In genomic region chr7:26073041-26073440, GRCh38 we compare ENCODE assay signal across 30 cellular contexts.
DNase-seq lines count a peak whose midpoint lies in the region; ATAC-seq, FAIRE-seq and TF ChIP-seq lines count a peak whose summit lies in the region.
"Had no signal": no experiment of that assay in that cellular context is flagged by ENCODE, and none has a peak within 500 bp of the region (broad histone marks: within the 10 kb centered on the region; RNA-seq: fewer than 3 reads in every experiment).

No MANE protein-coding gene starts in this region.

- no peak overlapping the region for H3K9ac ChIP-seq in HepG2 (ENCODE audit: insufficient read depth, low read depth, low read length)
- no peak overlapping the region for H3K9ac ChIP-seq in kidney (ENCODE audit: low read length in 2 of 2)

- CTCF ChIA-PET in HepG2 (lab: Yijun Ruan, JAX; ENCODE audit: low intra/inter-chr PET ratio, low total read pairs) = no interaction called here

- H2AFZ ChIP-seq in HepG2 (ENCODE audit: low read length) = no peak overlapping the region

- TF ChIP-seq RAD21 in HepG2 (CRISPR knock-in tag; IDR thresholded peaks at IDR 0.05) = no peak

- H3K4me3 ChIP-seq in HepG2 (replicated peaks in 1 of 3; ENCODE audit: insufficient read depth in 1 of 3, low read depth in 2 of 3, low read length in 3 of 3) = no peak overlapping the region
- no peak overlapping the region for H3K4me3 ChIP-seq in right lobe of liver
- no peak overlapping the region for H3K4me3 ChIP-seq in WERI-Rb-1 (ENCODE audit: low read depth, low read length)
- no peak overlapping the region for H3K4me3 ChIP-seq in kidney (ENCODE audit: low read length in 2 of 2)
- H3K4me3 ChIP-seq: A549, left ventricle myocardium inferior, pancreas, right atrium auricular region, SJCRH30, spleen, tibial artery had no signal

- no peaks in the 10 kb centered on the region for H4K20me1 ChIP-seq in HepG2 (ENCODE audit: insufficient read depth, low read length)

- no peak for TF ChIP-seq CTCF in HepG2 (CRISPR knock-in tag; IDR thresholded peaks at IDR 0.05)
- TF ChIP-seq CTCF in right lobe of liver (IDR thresholded peaks at IDR 0.05) = no peak
- no peak for TF ChIP-seq CTCF in WERI-Rb-1 (IDR thresholded peaks at IDR 0.05; ENCODE audit: low read depth, low read length)
- no peak for TF ChIP-seq CTCF in kidney (IDR thresholded peaks at IDR 0.05; ENCODE audit: borderline replicate concordance, extremely low read depth, insufficient read depth)

- TF ChIP-seq POLR2A in HepG2 (IDR thresholded peaks at IDR 0.05; ENCODE audit: insufficient read depth in 1 of 2, low read depth in 2 of 2, low read length in 2 of 2) (no peak), right lobe of liver (IDR thresholded peaks at IDR 0.05) (no peak)

- TF ChIP-seq EP300 in HepG2 (IDR thresholded peaks at IDR 0.05; ENCODE audit: low read depth in 2 of 2, low read length in 2 of 2) (no peak), HepG2 (CRISPR knock-in tag; IDR thresholded peaks at IDR 0.05; ENCODE audit: borderline replicate concordance) (no peak)

- no peaks in the 10 kb centered on the region for H3K79me2 ChIP-seq in HepG2 (ENCODE audit: insufficient read depth, low read length)

- in situ Hi-C loops in HepG2 (cut with HindIII; ENCODE audit: extremely low pct_ligation_motif_present, low pct_unique_long_range_greater_than_20kb) = no loop called here

- H3K36me3 ChIP-seq in HepG2 (replicated peaks in 1 of 2; ENCODE audit: control insufficient read depth in 1 of 2, insufficient read depth in 2 of 2, low read length in 2 of 2) (no peaks in the 10 kb centered on the region), right lobe of liver (no peaks in the 10 kb centered on the region), WERI-Rb-1 (no peaks in the 10 kb centered on the region), kidney (ENCODE audit: control insufficient read depth in 1 of 2, insufficient read depth in 2 of 2, low read length in 2 of 2) (no peaks in the 10 kb centered on the region)
- H3K36me3 ChIP-seq: left ventricle myocardium inferior, pancreas, right atrium auricular region, SJCRH30, spleen, tibial artery had no signal

- DNase-seq in HepG2 (ENCODE audit: low spot score) = no peak
- DNase-seq in right lobe of liver = no peak
- peak; percentile 66 for DNase-seq in WERI-Rb-1
- DNase-seq in kidney = peak; percentile 14
- DNase-seq in NCI-H1694 (lab: John Stamatoyannopoulos, UW) = no peak
- no peak for DNase-seq in C1 segment of cervical spinal cord (lab: John Stamatoyannopoulos, UW)
- DNase-seq in GM03348 (ENCODE audit: low spot score) = no peak
- DNase-seq in GOT3 (lab: John Stamatoyannopoulos, UW) = no peak
- DNase-seq: activated CD4-positive, alpha-beta memory T cell treated with anti-CD3 and anti-CD28 coated beads, Interleukin-2, amount 10 ng/mL, durations not matched to agents 7 days and 5 days; CD8-positive, alpha-beta memory T cell; cerebellar nuclear complex; HCEC 1CT; hypothalamus; Kasumi-1; left ventricle myocardium inferior; midbrain; MV-4-11; natural killer cell; NCI-H1436 treated with DMSO at 0.1 percent for 48 hours; NCI-H510A treated with DMSO at 0.1 percent for 48 hours; pancreas; SJCRH30; spleen; tibial artery had no signal

- WGBS in HepG2 (ENCODE audit: low lambda C conversion rate) = 17% methylated on average over 4 of the region's 4 CpGs
- 67% methylated on average over 1 of the region's 4 CpGs for WGBS in right lobe of liver (ENCODE audit: insufficient coverage, low coverage, low lambda C conversion rate, missing lambda C conversion rate)

- H3K27me3 ChIP-seq in HepG2 (ENCODE audit: control insufficient read depth in 1 of 2, insufficient read depth in 2 of 2, low read length in 2 of 2) (peaks cover 1 to 5% of the 10 kb centered on the region in 2 experiments; a peak in 2 of 5 replicates), right lobe of liver (peaks cover 0 to 3% of the 10 kb centered on the region in 2 donors), WERI-Rb-1 (ENCODE audit: insufficient read depth, low read depth, severe bottlenecking) (no peaks in the 10 kb centered on the region)
- H3K27me3 ChIP-seq: pancreas had no signal

- FAIRE-seq in HepG2 (lab: Jason Lieb, UNC) (no peak), kidney (lab: Jason Lieb, UNC) (no peak)
- FAIRE-seq: A549, GM18507, HTR-8/SVneo, islet of Langerhans, pancreas had no signal

- no peaks in the 10 kb centered on the region for H3K9me3 ChIP-seq in HepG2 (ENCODE audit: low read length)
- H3K9me3 ChIP-seq in right lobe of liver = no peaks in the 10 kb centered on the region
- H3K9me3 ChIP-seq in WERI-Rb-1 (ENCODE audit: severe bottlenecking) = no peaks in the 10 kb centered on the region
- H3K9me3 ChIP-seq in kidney (ENCODE audit: control insufficient read depth in 1 of 2, low read length in 2 of 2) = no peaks in the 10 kb centered on the region
- H3K9me3 ChIP-seq: A549, left ventricle myocardium inferior, pancreas, right atrium auricular region, SJCRH30, spleen, tibial artery had no signal

- ATAC-seq in HepG2 = peak; percentile 43; the same call in 1 of the 3 replicates
- no peak for ATAC-seq in right lobe of liver
- ATAC-seq: A549; activated CD4-positive, CD25-positive, alpha-beta regulatory T cell treated with anti-CD3 and anti-CD28 coated beads, Interleukin-2, amount 50 U/mL, for 24 hours; natural killer cell; pancreas had no signal

- no peak overlapping the region for H3K27ac ChIP-seq in HepG2 (ENCODE audit: extremely low read length, insufficient read depth, low read length)
- H3K27ac ChIP-seq in right lobe of liver = no peak overlapping the region
- H3K27ac ChIP-seq in WERI-Rb-1 = peak overlapping the region; percentile 49
- H3K27ac ChIP-seq in kidney (ENCODE audit: low read depth in 2 of 2, low read length in 2 of 2) = no peak overlapping the region
- H3K27ac ChIP-seq: A549, left ventricle myocardium inferior, pancreas, right atrium auricular region, SJCRH30, spleen, tibial artery had no signal

- intact Hi-C loops in HepG2 (cut with micrococcal nuclease; ENCODE audit: unreplicated experiment) (no loop called here), right lobe of liver (cut with DNase I) (no loop called here), kidney (cut with DNase I) (no loop called here)

- POLR2A ChIA-PET in HepG2 (lab: Yijun Ruan, JAX) = no interaction called here

- BruUV-seq in HepG2 (replicated peaks; lab: Mats Ljungman, UMichigan) = no TSS peak

- H3K4me2 ChIP-seq in HepG2 (ENCODE audit: low read depth, low read length) = peak overlapping the region; percentile 48
- H3K4me2 ChIP-seq: A549 had no signal

- peaks cover 15% of the 10 kb centered on the region for H3K4me1 ChIP-seq in HepG2 (ENCODE audit: insufficient read depth, low read length)
- no peaks in the 10 kb centered on the region for H3K4me1 ChIP-seq in right lobe of liver
- H3K4me1 ChIP-seq in kidney (ENCODE audit: control insufficient read depth in 1 of 2, insufficient read depth in 1 of 2, low read depth in 1 of 2, low read length in 2 of 2) = no peaks in the 10 kb centered on the region
- H3K4me1 ChIP-seq: A549, left ventricle myocardium inferior, pancreas, right atrium auricular region, SJCRH30, spleen, tibial artery had no signal

TF ChIP-seq in HepG2, 621 proteins besides CTCF, POLR2A, EP300 and RAD21 (continues in another document):
- TF ChIP-seq GABPB1 (CRISPR knock-in tag; IDR thresholded peaks at IDR 0.05) (no peak), IKZF4 (CRISPR knock-in tag; IDR thresholded peaks at IDR 0.05; ENCODE audit: borderline replicate concordance, low read depth, not compliant biosample characterization) (no peak), ZNF331 (CRISPR knock-in tag; IDR thresholded peaks at IDR 0.05) (no peak), ZNF598 (CRISPR knock-in tag; IDR thresholded peaks at IDR 0.05; ENCODE audit: borderline replicate concordance) (no peak), NFE2L2 (IDR thresholded peaks at IDR 0.05; ENCODE audit: low read length) (no peak), JARID2 (CRISPR knock-in tag; IDR thresholded peaks at IDR 0.05; ENCODE audit: insufficient replicate concordance) (no peak), MXD1 (CRISPR knock-in tag; IDR thresholded peaks at IDR 0.05) (no peak), HES4 (CRISPR knock-in tag; IDR thresholded peaks at IDR 0.05; ENCODE audit: borderline replicate concordance) (no peak)
- TF ChIP-seq, protein P1, sequence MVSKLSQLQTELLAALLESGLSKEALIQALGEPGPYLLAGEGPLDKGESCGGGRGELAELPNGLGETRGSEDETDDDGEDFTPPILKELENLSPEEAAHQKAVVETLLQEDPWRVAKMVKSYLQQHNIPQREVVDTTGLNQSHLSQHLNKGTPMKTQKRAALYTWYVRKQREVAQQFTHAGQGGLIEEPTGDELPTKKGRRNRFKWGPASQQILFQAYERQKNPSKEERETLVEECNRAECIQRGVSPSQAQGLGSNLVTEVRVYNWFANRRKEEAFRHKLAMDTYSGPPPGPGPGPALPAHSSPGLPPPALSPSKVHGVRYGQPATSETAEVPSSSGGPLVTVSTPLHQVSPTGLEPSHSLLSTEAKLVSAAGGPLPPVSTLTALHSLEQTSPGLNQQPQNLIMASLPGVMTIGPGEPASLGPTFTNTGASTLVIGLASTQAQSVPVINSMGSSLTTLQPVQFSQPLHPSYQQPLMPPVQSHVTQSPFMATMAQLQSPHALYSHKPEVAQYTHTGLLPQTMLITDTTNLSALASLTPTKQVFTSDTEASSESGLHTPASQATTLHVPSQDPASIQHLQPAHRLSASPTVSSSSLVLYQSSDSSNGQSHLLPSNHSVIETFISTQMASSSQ (IDR thresholded peaks at IDR 0.05; ENCODE audit: low read depth) = no peak
- TF ChIP-seq, protein P1 (CRISPR knock-in tag; IDR thresholded peaks at IDR 0.05; ENCODE audit: borderline replicate concordance) = no peak

Comparison
In these comparisons a context has a peak if more than half of its experiments do, and no peak if none do; other contexts are left out.
1. DNase-seq: peak in WERI-Rb-1 (single experiment) and kidney (single experiment); none in HepG2 (single experiment), right lobe of liver (0 of 3), NCI-H1694 (single experiment), C1 segment of cervical spinal cord (0 of 14), GM03348 (single experiment) and GOT3 (single experiment).